ENCODE assay signal across 23 cellular contexts in genomic region chr4:130099159-130099558, GRCh38.
"Had no signal": no experiment of that assay in that cellular context is flagged by ENCODE, and none has a peak within 500 bp of the region (broad histone marks: within the 10 kb centered on the region; RNA-seq: fewer than 3 reads in every experiment).

No MANE protein-coding gene starts in this region.

- DNase-seq: activated CD4-positive, alpha-beta memory T cell treated with anti-CD3 and anti-CD28 coated beads for 36 hours; activated CD4-positive, alpha-beta T cell treated with anti-CD3 and anti-CD28 coated beads, Interleukin-2, amount 10 ng/mL, durations not matched to agents 7 days and 5 days; activated CD4-positive, CD25-positive, alpha-beta regulatory T cell; activated CD8-positive, alpha-beta memory T cell treated with anti-CD3 and anti-CD28 coated beads for 24 hours; activated effector memory CD4-positive, alpha-beta T cell treated with anti-CD3 and anti-CD28 coated beads, Interleukin-2, amount 50 U/mL, for 16 hours; activated naive CD4-positive, alpha-beta T cell treated with anti-CD3 and anti-CD28 coated beads, Interleukin-2, amount 10 ng/mL, durations not matched to agents 7 days and 5 days; activated naive CD8-positive, alpha-beta T cell treated with anti-CD3 and anti-CD28 coated beads for 36 hours; activated T-cell treated with anti-CD3 and anti-CD28 coated beads, Interleukin-2, amount 50 U/mL, for 4 hours; brain microvascular endothelial cell; Kasumi-1; KBM-7; NCI-H146; NCI-H2081; NCI-H2171; NCI-H226; NCI-H526; NCI-H774; NK-92 treated with Interleukin-12 subunit alpha and Interleukin-12 subunit beta, amount 100 ng/mL, for 24 hours; OCI-M1; RPMI8226; T-cell had no signal

- ATAC-seq: activated T-cell treated with anti-CD3 and anti-CD28 coated beads, Interleukin-2, amount 50 U/mL, for 4 hours; Panc1; Right ventricle myocardium inferior; T-cell had no signal
